In genomic region chr6:3720770-3721169, GRCh38 we compare ENCODE assay signal across 2 cellular contexts.
A peak's percentile ranks its signal among the peaks of the same experiment; 100 is the strongest.
TF ChIP-seq lines count a peak whose summit lies in the region.

No MANE protein-coding gene starts in this region.

TF ChIP-seq in endothelial cell of umbilical vein, 7 proteins besides CTCF, POLR2A, EP300 and RAD21:
- peak; percentile 37 for TF ChIP-seq POLR2AphosphoS5 (IDR thresholded peaks at IDR 0.05; ENCODE audit: insufficient read depth, low read depth, low read length)
TF ChIP-seq in endothelial cell of umbilical vein: peak in this region for 1; not testable (repeated sequence) for 6.

TF ChIP-seq in HepG2, 621 proteins besides CTCF, POLR2A, EP300 and RAD21:
- TF ChIP-seq ZNF687 (CRISPR knock-in tag; IDR thresholded peaks at IDR 0.05) (peak; percentile 30; the same call in 1 of the 2 replicates), ZBTB38 (CRISPR knock-in tag; IDR thresholded peaks at IDR 0.05) (0 out of 2 replicates have a peak, but pooled peaks have one; percentile 15)
